8 cellular contexts compared by ENCODE assay signal in genomic region chr7:26863504-26864308, GRCh38. TPM values are rescaled to one million over a fixed set of nuclear protein-coding genes. Genes with fewer than 3 reads are reported as not detected.
DNase-seq lines count a peak whose midpoint lies in the region; ATAC-seq and TF ChIP-seq lines count a peak whose summit lies in the region.

No MANE protein-coding gene starts in this region.

- peak overlapping the region; percentile 92 for H3K4me3 Mint-ChIP-seq in activated CD8-positive, alpha-beta T cell treated with anti-CD3 and anti-CD28 coated beads, Interleukin-2, amount 10 ng/mL, durations not matched to agents 7 days and 5 days

- DNase-seq in DMS53 (lab: John Stamatoyannopoulos, UW): peak; percentile 88
- DNase-seq in MG63: no peak
- DNase-seq in activated CD8-positive, alpha-beta T cell treated with anti-CD3 and anti-CD28 coated beads, Interleukin-2, amount 10 ng/mL, durations not matched to agents 7 days and 5 days: peak; percentile 30
- DNase-seq in foreskin keratinocyte: peak in 1 of 2 donors; percentile 63
- DNase-seq in islet precursor cell: no peak
- DNase-seq in iPS-NIHi11 (ENCODE audit: low spot score): no peak

- peak; percentile 28 for ATAC-seq in GM19467 (IDR thresholded peaks at IDR 0.05; ENCODE audit: unreplicated experiment)
- peak; percentile 6 for ATAC-seq in activated CD8-positive, alpha-beta T cell treated with anti-CD3 and anti-CD28 coated beads, Interleukin-2, amount 10 ng/mL, durations not matched to agents 7 days and 5 days
- ATAC-seq in foreskin keratinocyte: peak; percentile 1

- peak overlapping the region; percentile 87 for H3K4me2 ChIP-seq in parathyroid adenoma (ENCODE audit: low read length)

- peak overlapping the region; percentile 83 for H3K27ac Mint-ChIP-seq in activated CD8-positive, alpha-beta T cell treated with anti-CD3 and anti-CD28 coated beads, Interleukin-2, amount 10 ng/mL, durations not matched to agents 7 days and 5 days

- POLR2A ChIA-PET in activated CD8-positive, alpha-beta T cell treated with anti-CD3 and anti-CD28 coated beads, Interleukin-2, amount 10 ng/mL, durations not matched to agents 7 days and 5 days (lab: Charles Lee): interaction anchor here (0.7 kb wide), 2 partner anchors 23 to 927 kb away, joined by 3 to 4 read pairs; no protein-coding TSS in a partner anchor

- H3K9me3 ChIP-seq in MG63 (no peaks in the 10 kb centered on the region), parathyroid adenoma (ENCODE audit: control insufficient read depth, low read length) (no peaks in the 10 kb centered on the region)

- H3K27me3 ChIP-seq in MG63: no peaks in the 10 kb centered on the region
- no peaks in the 10 kb centered on the region for H3K27me3 ChIP-seq in foreskin keratinocyte
- H3K27me3 ChIP-seq in parathyroid adenoma (ENCODE audit: control insufficient read depth, insufficient read depth, low read length): no peaks in the 10 kb centered on the region

- H3K9me3 Mint-ChIP-seq in activated CD8-positive, alpha-beta T cell treated with anti-CD3 and anti-CD28 coated beads, Interleukin-2, amount 10 ng/mL, durations not matched to agents 7 days and 5 days (ENCODE audit: insufficient read depth): peaks cover 6% of the 10 kb centered on the region

- H3K36me3 ChIP-seq in MG63: no peaks in the 10 kb centered on the region
- H3K36me3 ChIP-seq in parathyroid adenoma (ENCODE audit: control insufficient read depth, insufficient read depth, low read length): no peaks in the 10 kb centered on the region

- peaks cover 28% of the 10 kb centered on the region for H3K4me1 ChIP-seq in foreskin keratinocyte
- H3K4me1 ChIP-seq in parathyroid adenoma: no peaks in the 10 kb centered on the region

- peaks cover 22% of the 10 kb centered on the region for H3K4me1 Mint-ChIP-seq in activated CD8-positive, alpha-beta T cell treated with anti-CD3 and anti-CD28 coated beads, Interleukin-2, amount 10 ng/mL, durations not matched to agents 7 days and 5 days (ENCODE audit: low read depth)

- peaks cover 9% of the 10 kb centered on the region for H3K36me3 Mint-ChIP-seq in activated CD8-positive, alpha-beta T cell treated with anti-CD3 and anti-CD28 coated beads, Interleukin-2, amount 10 ng/mL, durations not matched to agents 7 days and 5 days (ENCODE audit: low read depth)

- CTCF ChIA-PET in activated CD8-positive, alpha-beta T cell treated with anti-CD3 and anti-CD28 coated beads, Interleukin-2, amount 10 ng/mL, durations not matched to agents 7 days and 5 days (lab: Charles Lee): no interaction called here

- peaks cover 41% of the 10 kb centered on the region for H3K27me3 Mint-ChIP-seq in activated CD8-positive, alpha-beta T cell treated with anti-CD3 and anti-CD28 coated beads, Interleukin-2, amount 10 ng/mL, durations not matched to agents 7 days and 5 days (ENCODE audit: low read depth)

- no peaks in the 10 kb centered on the region for H3K79me2 ChIP-seq in parathyroid adenoma

- peak overlapping the region; percentile 82 for H3K9ac ChIP-seq in parathyroid adenoma

- no peak for TF ChIP-seq CTCF in foreskin keratinocyte (conservative IDR thresholded peaks at IDR 0.05)
- no peak for TF ChIP-seq CTCF in parathyroid adenoma (IDR thresholded peaks at IDR 0.05)

- H3K27ac ChIP-seq in foreskin keratinocyte (peak overlapping the region; percentile 73), parathyroid adenoma (peak overlapping the region; percentile 87)

- H3K4me3 ChIP-seq in MG63 (peak overlapping the region; percentile 91), parathyroid adenoma (ENCODE audit: low read depth, low read length) (peak overlapping the region; percentile 96)

- peak overlapping the region; percentile 96 for H2AFZ ChIP-seq in parathyroid adenoma

RNA-seq across cellular contexts. Expression of gene SKAP2, which starts 0.7 kb away (rescaled TPM):
- 10.6 and 12.2 TPM in 2 replicates for total RNA-seq in MG63 (2014; rRNA removed; shearing (Covaris generic); ENCODE audit: low replicate concordance)
- total RNA-seq in activated CD8-positive, alpha-beta T cell treated with anti-CD3 and anti-CD28 coated beads, Interleukin-2, amount 10 ng/mL, durations not matched to agents 7 days and 5 days: 10 to 100 TPM in 1 of 2 experiments, 1 to 10 TPM in 1; 9.7 to 12.5 TPM
- total RNA-seq in foreskin keratinocyte: 17.0 and 18.5 TPM in 2 replicates
- 5.2 and 6.4 TPM in 2 replicates for polyA plus RNA-seq in foreskin keratinocyte

Comparison
In these comparisons a context has a peak if more than half of its experiments do, and no peak if none do; other contexts are left out.
1. DNase-seq: peak in DMS53 (single experiment) and activated CD8-positive, alpha-beta T cell treated with anti-CD3 and anti-CD28 coated beads, Interleukin-2, amount 10 ng/mL, durations not matched to agents 7 days and 5 days (single experiment); none in MG63 (single experiment), islet precursor cell (single experiment) and iPS-NIHi11 (single experiment).
2. Peak in every context shown above with its lines, with median percentiles within 50 percentile points of each other: ATAC-seq.